ENCODE assay signal across 8 cellular contexts in genomic region chrX:48573690-48574269, GRCh38. TPM values are rescaled to one million over a fixed set of nuclear protein-coding genes. Genes with fewer than 3 reads are reported as not detected.
DNase-seq lines count a peak whose midpoint lies in the region; ATAC-seq and TF ChIP-seq lines count a peak whose summit lies in the region.

No MANE protein-coding gene starts in this region.

- CTCF ChIA-PET in Caco-2 (lab: Charles Lee) (no interaction called here), T-cell (lab: Charles Lee) (interaction anchor here (0.6 to 2.0 kb wide), 6 partner anchors 25 to 1309 kb away, joined by 3 to 7 read pairs (median 4); partner anchors contain the start of genes HDAC6 (in 1 of the 2) and TBC1D25 (in 1 of the 2))

- peak in 1 of 2 experiments; percentile 6 for DNase-seq in Caco-2
- peak in 30 of 34 experiments; percentile 6 to 64 (median 32) for DNase-seq in T-cell
- DNase-seq in dermis blood vessel endothelial cell: peak; percentile 87
- no peak for DNase-seq in mesothelial cell of epicardium (ENCODE audit: low spot score in 2 of 2, unreplicated experiment in 2 of 2)
- DNase-seq in ureter (ENCODE audit: low spot score): peak; percentile 54
- no peak for DNase-seq in GM19238 (ENCODE audit: insufficient read length, low spot score)

- H3K4me1 ChIP-seq in Caco-2: peaks cover 21% of the 10 kb centered on the region

- POLR2A ChIA-PET in Caco-2 (lab: Charles Lee) (interaction anchor here (0.9 to 1.3 kb wide), 3 partner anchors 24 to 164 kb away, joined by 3 read pairs; partner anchors contain the start of gene TBC1D25), T-cell (lab: Charles Lee) (interaction anchor here (0.5 to 1.7 kb wide), 5 partner anchors 34 to 1060 kb away, joined by 3 to 7 read pairs (median 5); partner anchors contain the start of gene TBC1D25 (in 1 of the 2))

- H3K27me3 ChIP-seq in Caco-2 (replicated peaks; ENCODE audit: control insufficient read depth, insufficient read depth, low read length): no peaks in the 10 kb centered on the region

- peak overlapping the region; percentile 80 for H3K4me3 ChIP-seq in Caco-2 (ENCODE audit: low read depth, low read length)

- H3K36me3 Mint-ChIP-seq in Caco-2 (ENCODE audit: insufficient read depth, unreplicated experiment): peaks cover 53% of the 10 kb centered on the region
- H3K36me3 Mint-ChIP-seq in T-cell: peaks cover 9% of the 10 kb centered on the region
- peaks cover 14% of the 10 kb centered on the region for H3K36me3 Mint-ChIP-seq in mesothelial cell of epicardium

- peak overlapping the region; percentile 94 for H3K4me3 Mint-ChIP-seq in Caco-2 (ENCODE audit: unreplicated experiment)
- peak overlapping the region; percentile 97 to 99 (median 98) for H3K4me3 Mint-ChIP-seq in T-cell
- H3K4me3 Mint-ChIP-seq in mesothelial cell of epicardium: peak overlapping the region; percentile 97

- H3K27ac Mint-ChIP-seq in Caco-2 (ENCODE audit: unreplicated experiment) (peak overlapping the region; percentile 99), T-cell (peak overlapping the region; percentile 99 to 100), mesothelial cell of epicardium (peak overlapping the region; percentile 99)

- intact Hi-C loops in Caco-2 (cut with micrococcal nuclease; ENCODE audit: unreplicated experiment): loop anchor here (1.0 kb wide), 2 partner anchors 25 to 34 kb away; partner anchors contain the start of gene TBC1D25

- no peak for TF ChIP-seq CTCF in Caco-2 (IDR thresholded peaks at IDR 0.05; ENCODE audit: insufficient read depth in 1 of 2, low read depth in 1 of 2, low read length in 1 of 2, severe bottlenecking in 1 of 2, unreplicated experiment in 1 of 2)
- TF ChIP-seq CTCF in mesothelial cell of epicardium (IDR thresholded peaks at IDR 0.05; ENCODE audit: unreplicated experiment): no peak

- TSS peak; percentile 84 for BruUV-seq in Caco-2 (replicated peaks; lab: Mats Ljungman, UMichigan)

- no peaks in the 10 kb centered on the region for H3K9me3 ChIP-seq in Caco-2

- H3K9me3 Mint-ChIP-seq in Caco-2 (ENCODE audit: unreplicated experiment) (no peaks in the 10 kb centered on the region), T-cell (no peaks in the 10 kb centered on the region), mesothelial cell of epicardium (no peaks in the 10 kb centered on the region)

- H3K27me3 Mint-ChIP-seq in Caco-2 (ENCODE audit: insufficient read depth, unreplicated experiment) (no peaks in the 10 kb centered on the region), T-cell (no peaks in the 10 kb centered on the region), mesothelial cell of epicardium (ENCODE audit: low read depth) (no peaks in the 10 kb centered on the region)

- ATAC-seq in HG03565 (IDR thresholded peaks at IDR 0.05; ENCODE audit: unreplicated experiment) (peak; percentile 2), T-cell (replicated peaks in 1 of 4) (no peak), GM21619 (IDR thresholded peaks at IDR 0.05; ENCODE audit: unreplicated experiment) (no peak)

- peaks cover 9% of the 10 kb centered on the region for H3K36me3 ChIP-seq in Caco-2 (ENCODE audit: control insufficient read depth, insufficient read depth, low read length)

- H3K4me1 Mint-ChIP-seq in Caco-2 (ENCODE audit: low read depth, unreplicated experiment) (no peaks in the 10 kb centered on the region), T-cell (peaks cover 20 to 32% (median 23%) of the 10 kb centered on the region in 3 donors), mesothelial cell of epicardium (peaks cover 13% of the 10 kb centered on the region)

RNA-seq across cellular contexts. Expression of gene RBM3, which starts 0.5 kb away (rescaled TPM):
- total RNA-seq in Caco-2 (2022) (233 and 264 TPM in 2 replicates), T-cell (100 to 1,000 TPM; 212 to 345 (median 222) TPM), dermis blood vessel endothelial cell (121 and 148 TPM in 2 replicates), mesothelial cell of epicardium (208 to 215 TPM (median 209 TPM) in 3 replicates), ureter (364 TPM)

RNA-seq across cellular contexts. Expression of gene WDR13, which starts 23.5 kb away (rescaled TPM):
- total RNA-seq in Caco-2 (2022) (41.8 and 46.5 TPM in 2 replicates), T-cell (10 to 100 TPM; 39.0 to 65.9 (median 59.3) TPM), dermis blood vessel endothelial cell (137 and 143 TPM in 2 replicates), mesothelial cell of epicardium (85.8 to 98.6 TPM (median 88.8 TPM) in 3 replicates), ureter (127 TPM)

RNA-seq across cellular contexts. Expression of gene TBC1D25, which starts 34.3 kb away (rescaled TPM):
- 9.3 and 11.1 TPM in 2 replicates for total RNA-seq in Caco-2 (2022)
- 10 to 100 TPM; 27.0 to 30.6 (median 29.5) TPM for total RNA-seq in T-cell
- 7.8 and 11.6 TPM in 2 replicates for total RNA-seq in dermis blood vessel endothelial cell
- total RNA-seq in mesothelial cell of epicardium: 13.9 to 15.4 TPM (median 15.3 TPM) in 3 replicates
- total RNA-seq in ureter: 12.2 TPM

RNA-seq across cellular contexts. Expression of gene EBP, which starts 52.2 kb away (rescaled TPM):
- total RNA-seq in Caco-2 (2022) (141 and 154 TPM in 2 replicates), T-cell (10 to 100 TPM; 41.1 to 60.4 (median 46.1) TPM), dermis blood vessel endothelial cell (118 and 126 TPM in 2 replicates), mesothelial cell of epicardium (48.9 to 52.2 TPM (median 50.2 TPM) in 3 replicates), ureter (60.0 TPM)

Comparison
In these comparisons a context has a peak if more than half of its experiments do, and no peak if none do; other contexts are left out.
1. DNase-seq: peak in T-cell (30 of 34), dermis blood vessel endothelial cell (single experiment) and ureter (single experiment); none in mesothelial cell of epicardium (0 of 2) and GM19238 (single experiment).
2. Peak in every context shown above with its lines, with median percentiles within 50 percentile points of each other: H3K27ac Mint-ChIP-seq and H3K4me3 Mint-ChIP-seq.